In genomic region chr6:46989384-46989783, GRCh38 we compare ENCODE assay signal across 2 cellular contexts.
TF ChIP-seq lines count a peak whose summit lies in the region.

No MANE protein-coding gene starts in this region.

TF ChIP-seq in liver, 16 proteins besides CTCF, POLR2A, EP300 and RAD21 (continued from another document):
- TF ChIP-seq RXRA (IDR thresholded peaks at IDR 0.05), result peak in 1 of 2 donors; percentile 52
- no peak for TF ChIP-seq JUND (IDR thresholded peaks at IDR 0.05)
- TF ChIP-seq HNF4A (conservative IDR thresholded peaks at IDR 0.05), result peak; percentile 59 to 74
- no peak for TF ChIP-seq YY1 (IDR thresholded peaks at IDR 0.05)
- no peak for TF ChIP-seq MAX (IDR thresholded peaks at IDR 0.05)

TF ChIP-seq in HepG2, 621 proteins besides CTCF, POLR2A, EP300 and RAD21:
- TF ChIP-seq ZNF704 (CRISPR knock-in tag; IDR thresholded peaks at IDR 0.05; ENCODE audit: borderline replicate concordance) (no peak), CBX2 (IDR thresholded peaks at IDR 0.05; ENCODE audit: low read depth, low read length) (no peak), CBX2 (CRISPR knock-in tag; IDR thresholded peaks at IDR 0.05; ENCODE audit: low read depth) (no peak), ATM (IDR thresholded peaks at IDR 0.05; ENCODE audit: borderline replicate concordance) (no peak), HHEX (CRISPR knock-in tag; IDR thresholded peaks at IDR 0.05) (no peak), KLF13 (CRISPR knock-in tag; IDR thresholded peaks at IDR 0.05) (no peak), GABPA (IDR thresholded peaks at IDR 0.05; ENCODE audit: low read depth, low read length) (no peak), GABPA (CRISPR knock-in tag; IDR thresholded peaks at IDR 0.05; ENCODE audit: low read depth) (no peak), ZNF441 (CRISPR knock-in tag; IDR thresholded peaks at IDR 0.05; ENCODE audit: borderline replicate concordance) (no peak), ZNF768 (CRISPR knock-in tag; IDR thresholded peaks at IDR 0.05) (no peak), ARNTL (CRISPR knock-in tag; IDR thresholded peaks at IDR 0.05) (no peak), TP53 (CRISPR knock-in tag; conservative IDR thresholded peaks at IDR 0.05) (no peak), TGIF2 (CRISPR knock-in tag; IDR thresholded peaks at IDR 0.05) (no peak), ZNF549 (CRISPR knock-in tag; IDR thresholded peaks at IDR 0.05) (no peak), BRF2 (CRISPR knock-in tag; IDR thresholded peaks at IDR 0.05) (no peak), MLLT10 (CRISPR knock-in tag; IDR thresholded peaks at IDR 0.05) (no peak)
